37 cellular contexts compared by ENCODE assay signal in genomic region chrX:100194073-100194775, GRCh38.
"Had no signal": no experiment of that assay in that cellular context is flagged by ENCODE, and none has a peak within 500 bp of the region (broad histone marks: within the 10 kb centered on the region; RNA-seq: fewer than 3 reads in every experiment).

No MANE protein-coding gene starts in this region.

- H3K4me3 Mint-ChIP-seq: activated B cell treated with CpG ODN at 0.5 μM for 24 hours; activated CD8-positive, alpha-beta T cell treated with anti-CD3 and anti-CD28 coated beads for 36 hours; activated naive CD4-positive, alpha-beta T cell treated with anti-CD3 and anti-CD28 coated beads for 36 hours; activated naive CD4-positive, alpha-beta T cell treated with anti-CD3 and anti-CD28 coated beads, Interleukin-2, amount 50 U/mL, for 24 hours; activated naive CD8-positive, alpha-beta T cell treated with anti-CD3 and anti-CD28 coated beads for 36 hours; activated naive CD8-positive, alpha-beta T cell treated with anti-CD3 and anti-CD28 coated beads, Interleukin-2, amount 50 U/mL, for 24 hours; activated T-helper 1 cell treated with anti-CD3 and anti-CD28 coated beads, Interleukin-12 subunit alpha, Interleukin-12 subunit beta, Interleukin-2, Interleukin-4 antibody, amounts not matched to agents 30 ng/mL and 10 ng/mL and 1 ng/mL, durations not matched to agents 14 hours and 24 hours and 36 hours; brain; T-helper 17 cell; T-helper 2 cell treated with Interferon-gamma antibody and Interleukin-4, amounts not matched to agents 5 μg/mL and 100 μg/mL, for 36 hours had no signal

- DNase-seq: activated B cell treated with CpG ODN at 0.5 μM for 24 hours; activated CD4-positive, alpha-beta T cell treated with anti-CD3 and anti-CD28 coated beads for 48 hours; activated CD4-positive, alpha-beta T cell treated with anti-CD3 and anti-CD28 coated beads, Interleukin-2, amount 50 U/mL, for 1 hour; activated CD4-positive, alpha-beta T cell treated with anti-CD3 and anti-CD28 coated beads, Interleukin-2, amount 50 U/mL, for 48 hours; activated CD8-positive, alpha-beta memory T cell treated with anti-CD3 and anti-CD28 coated beads for 24 hours; activated CD8-positive, alpha-beta T cell treated with anti-CD3 and anti-CD28 coated beads for 36 hours; activated effector memory CD4-positive, alpha-beta T cell treated with anti-CD3 and anti-CD28 coated beads, Interleukin-2, amount 50 U/mL, for 16 hours; activated naive CD4-positive, alpha-beta T cell treated with anti-CD3 and anti-CD28 coated beads for 36 hours; activated naive CD8-positive, alpha-beta T cell treated with anti-CD3 and anti-CD28 coated beads for 36 hours; activated naive CD8-positive, alpha-beta T cell treated with anti-CD3 and anti-CD28 coated beads, Interleukin-2, amount 50 U/mL, for 24 hours; activated T-cell treated with anti-CD3 and anti-CD28 coated beads, Interleukin-2, amount 50 U/mL, for 1 hour; activated T-cell treated with anti-CD3 and anti-CD28 coated beads, Interleukin-2, amount 50 U/mL, for 48 hours; amygdala; aorta; central memory CD4-positive, alpha-beta T cell; cerebellar nuclear complex; colonic mucosa; effector CD8-positive, alpha-beta T cell; esophagus squamous epithelium; foreskin melanocyte; heart right ventricle; T-helper 17 cell; T1000; WERI-Rb-1 had no signal

- H3K36me3 Mint-ChIP-seq: activated naive CD4-positive, alpha-beta T cell treated with anti-CD3 and anti-CD28 coated beads, Interleukin-2, amount 50 U/mL, for 24 hours; activated naive CD8-positive, alpha-beta T cell treated with anti-CD3 and anti-CD28 coated beads for 36 hours; brain had no signal

- H3K27me3 ChIP-seq: cardiac muscle cell, colonic mucosa, esophagus squamous epithelium, gastroesophageal sphincter had no signal

- H3K4me1 Mint-ChIP-seq: activated B cell treated with CpG ODN at 0.5 μM for 24 hours; activated naive CD4-positive, alpha-beta T cell treated with anti-CD3 and anti-CD28 coated beads, Interleukin-2, amount 50 U/mL, for 24 hours; activated naive CD8-positive, alpha-beta T cell treated with anti-CD3 and anti-CD28 coated beads for 36 hours; activated naive CD8-positive, alpha-beta T cell treated with anti-CD3 and anti-CD28 coated beads, Interleukin-2, amount 50 U/mL, for 24 hours; T-helper 17 cell had no signal

- H3K4me1 ChIP-seq: adrenal gland, breast epithelium, colonic mucosa, esophagus squamous epithelium, gastroesophageal sphincter, heart right ventricle had no signal

- H3K27me3 Mint-ChIP-seq: activated B cell treated with CpG ODN at 0.5 μM for 24 hours; activated CD8-positive, alpha-beta T cell treated with anti-CD3 and anti-CD28 coated beads for 36 hours; activated naive CD4-positive, alpha-beta T cell treated with anti-CD3 and anti-CD28 coated beads, Interleukin-2, amount 50 U/mL, for 24 hours; activated naive CD8-positive, alpha-beta T cell treated with anti-CD3 and anti-CD28 coated beads for 36 hours; activated naive CD8-positive, alpha-beta T cell treated with anti-CD3 and anti-CD28 coated beads, Interleukin-2, amount 50 U/mL, for 24 hours; brain; T-helper 17 cell had no signal

- H3K4me3 ChIP-seq: adrenal gland, breast epithelium, cardiac muscle cell, colonic mucosa, esophagus squamous epithelium, gastroesophageal sphincter, heart right ventricle had no signal

- FAIRE-seq: endometrium, endothelial cell of umbilical vein had no signal

- H3K9me3 Mint-ChIP-seq: activated B cell treated with CpG ODN at 0.5 μM for 24 hours; activated CD8-positive, alpha-beta T cell treated with anti-CD3 and anti-CD28 coated beads for 36 hours; activated naive CD4-positive, alpha-beta T cell treated with anti-CD3 and anti-CD28 coated beads for 36 hours; activated naive CD4-positive, alpha-beta T cell treated with anti-CD3 and anti-CD28 coated beads, Interleukin-2, amount 50 U/mL, for 24 hours; activated naive CD8-positive, alpha-beta T cell treated with anti-CD3 and anti-CD28 coated beads for 36 hours; activated naive CD8-positive, alpha-beta T cell treated with anti-CD3 and anti-CD28 coated beads, Interleukin-2, amount 50 U/mL, for 24 hours; activated T-helper 1 cell treated with anti-CD3 and anti-CD28 coated beads, Interleukin-12 subunit alpha, Interleukin-12 subunit beta, Interleukin-2, Interleukin-4 antibody, amounts not matched to agents 30 ng/mL and 10 ng/mL and 1 ng/mL, durations not matched to agents 14 hours and 24 hours and 36 hours; activated T-helper 2 cell treated with anti-CD3 and anti-CD28 coated beads, Interferon-gamma antibody, Interleukin-2, Interleukin-4, amounts not matched to agents 10 μg/mL and 5 μg/mL and 100 μg/mL, durations not matched to agents 14 hours and 24 hours and 36 hours; brain; T-helper 2 cell treated with Interferon-gamma antibody and Interleukin-4, amounts not matched to agents 5 μg/mL and 100 μg/mL, for 36 hours had no signal

- H3K36me3 ChIP-seq: adrenal gland, breast epithelium, cardiac muscle cell, colonic mucosa, esophagus squamous epithelium, gastroesophageal sphincter, heart right ventricle, WERI-Rb-1 had no signal

- ATAC-seq: activated CD4-positive, CD25-positive, alpha-beta regulatory T cell treated with anti-CD3 and anti-CD28 coated beads, Interleukin-2, amount 50 U/mL, for 24 hours; activated CD8-positive, alpha-beta T cell treated with anti-CD3 and anti-CD28 coated beads for 36 hours; activated naive CD8-positive, alpha-beta T cell treated with anti-CD3 and anti-CD28 coated beads, Interleukin-2, amount 50 U/mL, for 24 hours; gastroesophageal sphincter; heart right ventricle; T-helper 17 cell had no signal

- H3K9me3 ChIP-seq: adrenal gland, breast epithelium, colonic mucosa, esophagus squamous epithelium, gastroesophageal sphincter, heart right ventricle had no signal

- H3K27ac ChIP-seq: adrenal gland, breast epithelium, cardiac muscle cell, colonic mucosa, epithelial cell of prostate, esophagus squamous epithelium, gastroesophageal sphincter, heart right ventricle, WERI-Rb-1 had no signal

- H3K27ac Mint-ChIP-seq: activated B cell treated with CpG ODN at 0.5 μM for 24 hours; activated CD8-positive, alpha-beta T cell treated with anti-CD3 and anti-CD28 coated beads for 36 hours; activated naive CD4-positive, alpha-beta T cell treated with anti-CD3 and anti-CD28 coated beads for 36 hours; activated naive CD4-positive, alpha-beta T cell treated with anti-CD3 and anti-CD28 coated beads, Interleukin-2, amount 50 U/mL, for 24 hours; activated naive CD8-positive, alpha-beta T cell treated with anti-CD3 and anti-CD28 coated beads for 36 hours; activated naive CD8-positive, alpha-beta T cell treated with anti-CD3 and anti-CD28 coated beads, Interleukin-2, amount 50 U/mL, for 24 hours; activated T-helper 1 cell treated with anti-CD3 and anti-CD28 coated beads, Interleukin-12 subunit alpha, Interleukin-12 subunit beta, Interleukin-2, Interleukin-4 antibody, amounts not matched to agents 30 ng/mL and 10 ng/mL and 1 ng/mL, durations not matched to agents 14 hours and 24 hours and 36 hours; activated T-helper 2 cell treated with anti-CD3 and anti-CD28 coated beads, Interferon-gamma antibody, Interleukin-2, Interleukin-4, amounts not matched to agents 10 μg/mL and 5 μg/mL and 100 μg/mL, durations not matched to agents 14 hours and 24 hours and 36 hours; brain; T-helper 17 cell; T-helper 2 cell treated with Interferon-gamma antibody and Interleukin-4, amounts not matched to agents 5 μg/mL and 100 μg/mL, for 36 hours had no signal
